Comparison of ENCODE assay signal across 1 cellular context in the genomic region with DNA sequence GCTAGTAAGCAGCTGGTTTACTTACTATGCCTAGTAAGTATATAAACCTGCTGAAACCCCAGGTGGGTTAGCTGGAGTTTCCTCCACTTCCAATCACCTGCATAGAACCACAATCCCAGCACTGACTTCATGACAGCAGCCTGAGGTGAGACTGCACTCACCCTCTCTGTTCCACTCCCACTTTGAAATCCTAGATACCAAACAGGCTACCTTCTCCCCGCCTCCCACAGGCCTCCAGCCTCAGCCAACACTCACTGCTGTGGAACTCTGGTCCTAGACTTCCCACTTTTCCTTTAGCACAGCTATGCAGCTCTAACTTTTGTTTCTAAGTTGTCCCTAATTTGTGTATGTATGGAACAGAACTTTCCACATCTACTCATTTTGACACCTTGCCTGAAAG.
TF ChIP-seq lines count a peak whose summit lies in the region.

No MANE protein-coding gene starts in this region.

TF ChIP-seq in GM23338, 12 proteins besides CTCF, POLR2A, EP300 and RAD21 (continued from another document):
- TF ChIP-seq REST (IDR thresholded peaks at IDR 0.05; ENCODE audit: unreplicated experiment) (no peak), NANOG (IDR thresholded peaks at IDR 0.05; ENCODE audit: borderline replicate concordance) (no peak), EZH2phosphoT487 (IDR thresholded peaks at IDR 0.05; ENCODE audit: unreplicated experiment) (no peak), CREB1 (CRISPR knock-in tag; IDR thresholded peaks at IDR 0.05; ENCODE audit: low read depth) (no peak), ZNF114 (CRISPR knock-in tag; IDR thresholded peaks at IDR 0.05) (no peak), JUNB (IDR thresholded peaks at IDR 0.05; ENCODE audit: unreplicated experiment) (no peak)
- TF ChIP-seq, protein P1, sequence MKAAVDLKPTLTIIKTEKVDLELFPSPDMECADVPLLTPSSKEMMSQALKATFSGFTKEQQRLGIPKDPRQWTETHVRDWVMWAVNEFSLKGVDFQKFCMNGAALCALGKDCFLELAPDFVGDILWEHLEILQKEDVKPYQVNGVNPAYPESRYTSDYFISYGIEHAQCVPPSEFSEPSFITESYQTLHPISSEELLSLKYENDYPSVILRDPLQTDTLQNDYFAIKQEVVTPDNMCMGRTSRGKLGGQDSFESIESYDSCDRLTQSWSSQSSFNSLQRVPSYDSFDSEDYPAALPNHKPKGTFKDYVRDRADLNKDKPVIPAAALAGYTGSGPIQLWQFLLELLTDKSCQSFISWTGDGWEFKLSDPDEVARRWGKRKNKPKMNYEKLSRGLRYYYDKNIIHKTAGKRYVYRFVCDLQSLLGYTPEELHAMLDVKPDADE (IDR thresholded peaks at IDR 0.05) = no peak
